In the genomic region with DNA sequence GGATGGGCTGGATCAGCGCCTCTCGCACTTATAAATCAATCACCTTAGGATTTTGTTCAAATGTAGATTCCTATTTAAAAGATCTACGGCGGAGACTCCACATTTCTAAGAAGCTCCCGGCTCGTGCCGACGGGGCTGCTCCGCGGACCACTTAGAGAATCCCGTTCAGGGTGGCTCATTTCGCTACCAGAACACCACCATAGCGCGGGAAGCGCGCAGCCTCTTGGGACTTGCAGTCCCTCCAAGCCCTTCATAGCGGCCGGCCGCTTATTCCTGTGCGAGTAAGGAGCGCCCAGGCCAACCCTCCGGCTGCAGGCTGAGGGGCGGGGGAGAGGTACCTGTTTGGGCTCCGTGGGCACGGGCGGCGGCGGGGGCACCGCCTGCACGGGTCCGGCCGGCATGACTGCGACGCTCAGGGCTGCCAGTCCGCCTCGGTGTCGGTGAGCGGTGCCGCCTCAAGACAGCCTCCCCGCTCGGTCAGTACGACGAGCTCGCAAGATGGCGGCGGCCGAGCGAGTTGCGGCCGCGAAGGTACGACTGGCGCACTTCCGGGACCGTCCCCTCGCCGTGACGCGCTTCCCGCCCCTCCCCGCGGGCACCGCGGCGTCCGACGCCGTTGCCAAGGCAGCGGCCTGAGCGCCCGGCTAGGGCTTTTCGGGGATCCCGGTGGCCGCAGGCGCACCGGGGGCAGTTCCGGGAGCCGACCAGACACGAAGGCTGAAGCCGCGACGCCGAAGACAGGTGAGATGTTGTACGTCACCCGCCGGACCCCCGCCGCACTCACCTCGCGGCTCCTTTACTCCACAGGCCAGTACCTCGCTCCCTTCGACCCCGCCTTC, we compare ENCODE assay signal across 8 cellular contexts. TPM values are rescaled to one million over a fixed set of nuclear protein-coding genes. Genes with fewer than 3 reads are reported as not detected.
DNase-seq lines count a peak whose midpoint lies in the region; ATAC-seq and TF ChIP-seq lines count a peak whose summit lies in the region.

A gene (plus strand): TSS at position 616 of the 839 bp plus-strand sequence. CDS start 8,994 bp downstream, outside the sequence.
A gene with protein sequence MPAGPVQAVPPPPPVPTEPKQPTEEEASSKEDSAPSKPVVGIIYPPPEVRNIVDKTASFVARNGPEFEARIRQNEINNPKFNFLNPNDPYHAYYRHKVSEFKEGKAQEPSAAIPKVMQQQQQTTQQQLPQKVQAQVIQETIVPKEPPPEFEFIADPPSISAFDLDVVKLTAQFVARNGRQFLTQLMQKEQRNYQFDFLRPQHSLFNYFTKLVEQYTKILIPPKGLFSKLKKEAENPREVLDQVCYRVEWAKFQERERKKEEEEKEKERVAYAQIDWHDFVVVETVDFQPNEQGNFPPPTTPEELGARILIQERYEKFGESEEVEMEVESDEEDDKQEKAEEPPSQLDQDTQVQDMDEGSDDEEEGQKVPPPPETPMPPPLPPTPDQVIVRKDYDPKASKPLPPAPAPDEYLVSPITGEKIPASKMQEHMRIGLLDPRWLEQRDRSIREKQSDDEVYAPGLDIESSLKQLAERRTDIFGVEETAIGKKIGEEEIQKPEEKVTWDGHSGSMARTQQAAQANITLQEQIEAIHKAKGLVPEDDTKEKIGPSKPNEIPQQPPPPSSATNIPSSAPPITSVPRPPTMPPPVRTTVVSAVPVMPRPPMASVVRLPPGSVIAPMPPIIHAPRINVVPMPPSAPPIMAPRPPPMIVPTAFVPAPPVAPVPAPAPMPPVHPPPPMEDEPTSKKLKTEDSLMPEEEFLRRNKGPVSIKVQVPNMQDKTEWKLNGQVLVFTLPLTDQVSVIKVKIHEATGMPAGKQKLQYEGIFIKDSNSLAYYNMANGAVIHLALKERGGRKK (minus strand): TSS at position 503 of the 839 bp plus-strand sequence. CDS start 102 bp downstream, at position 401.

- peak within 1 kb of the TSS; percentile 81 for H3K27ac Mint-ChIP-seq in activated naive CD8-positive, alpha-beta T cell treated with anti-CD3 and anti-CD28 coated beads, Interleukin-2, amount 50 U/mL, for 24 hours

- H3K9me3 ChIP-seq in SU-DHL-6 (ENCODE audit: insufficient read depth, low read length) = no peaks in the 10 kb centered on the region
- H3K9me3 ChIP-seq in cardiac muscle cell (ENCODE audit: low read depth) = no peaks in the 10 kb centered on the region
- no peaks in the 10 kb centered on the region for H3K9me3 ChIP-seq in parathyroid adenoma (ENCODE audit: control insufficient read depth, low read length)
- H3K9me3 ChIP-seq in tibial artery = no peaks in the 10 kb centered on the region

- peak within 1 kb of the TSS; percentile 90 for H3K9ac ChIP-seq in SU-DHL-6 (ENCODE audit: low read length)
- H3K9ac ChIP-seq in parathyroid adenoma = peak within 1 kb of the TSS; percentile 31

- H3K27me3 Mint-ChIP-seq in activated naive CD8-positive, alpha-beta T cell treated with anti-CD3 and anti-CD28 coated beads, Interleukin-2, amount 50 U/mL, for 24 hours = no peaks in the 10 kb centered on the region

- H3K9me3 Mint-ChIP-seq in activated naive CD8-positive, alpha-beta T cell treated with anti-CD3 and anti-CD28 coated beads, Interleukin-2, amount 50 U/mL, for 24 hours = no peaks in the 10 kb centered on the region

- peak; percentile 93 for ATAC-seq in HG02642 (IDR thresholded peaks at IDR 0.05; ENCODE audit: poor library complexity, unreplicated experiment)
- ATAC-seq in activated naive CD8-positive, alpha-beta T cell treated with anti-CD3 and anti-CD28 coated beads, Interleukin-2, amount 50 U/mL, for 24 hours = peak; percentile 96

- H3K4me1 Mint-ChIP-seq in activated naive CD8-positive, alpha-beta T cell treated with anti-CD3 and anti-CD28 coated beads, Interleukin-2, amount 50 U/mL, for 24 hours = peaks cover 47% of the 10 kb centered on the region

- H2AFZ ChIP-seq in SU-DHL-6 (ENCODE audit: low read depth, low read length, severe bottlenecking) = peak within 1 kb of the TSS; percentile 85
- H2AFZ ChIP-seq in parathyroid adenoma = peak within 1 kb of the TSS; percentile 90

- H3K27ac ChIP-seq in SU-DHL-6 (ENCODE audit: low read depth, low read length) (peak within 1 kb of the TSS; percentile 63), cardiac muscle cell (peak within 1 kb of the TSS; percentile 98), parathyroid adenoma (peak within 1 kb of the TSS; percentile 94), tibial artery (peak within 1 kb of the TSS; percentile 93 to 96)

- peaks cover 2% of the 10 kb centered on the region; the same call in 1 of the 2 replicates for H4K20me1 ChIP-seq in SU-DHL-6 (ENCODE audit: low read depth, low read length)

- H3K27me3 ChIP-seq in SU-DHL-6 (ENCODE audit: low read length) (no peaks in the 10 kb centered on the region), cardiac muscle cell (no peaks in the 10 kb centered on the region), parathyroid adenoma (ENCODE audit: control insufficient read depth, insufficient read depth, low read length) (no peaks in the 10 kb centered on the region), tibial artery (no peaks in the 10 kb centered on the region)

- H3K79me2 ChIP-seq in SU-DHL-6 (ENCODE audit: insufficient read depth, low read length) = peaks cover 43% of the 10 kb centered on the region
- H3K79me2 ChIP-seq in parathyroid adenoma = peaks cover 23% of the 10 kb centered on the region

- H3K4me3 Mint-ChIP-seq in activated naive CD8-positive, alpha-beta T cell treated with anti-CD3 and anti-CD28 coated beads, Interleukin-2, amount 50 U/mL, for 24 hours = peak within 1 kb of the TSS; percentile 90

- H3F3A ChIP-seq in SU-DHL-6 (ENCODE audit: insufficient read depth) = no peaks in the 10 kb centered on the region

- peak within 1 kb of the TSS; percentile 82 for H3K4me3 ChIP-seq in GM12875 (ENCODE audit: low read depth, low read length)
- peak within 1 kb of the TSS; percentile 95 for H3K4me3 ChIP-seq in SU-DHL-6 (ENCODE audit: insufficient read depth, low read length, poor library complexity, severe bottlenecking)
- peak within 1 kb of the TSS; percentile 70 for H3K4me3 ChIP-seq in cardiac muscle cell
- H3K4me3 ChIP-seq in parathyroid adenoma (ENCODE audit: low read depth, low read length) = peak within 1 kb of the TSS; percentile 70
- H3K4me3 ChIP-seq in tibial artery = peak within 1 kb of the TSS; percentile 74 to 78

- H3K4me1 ChIP-seq in cardiac muscle cell (ENCODE audit: low read depth) (peaks cover 3% of the 10 kb centered on the region), parathyroid adenoma (peaks cover 7% of the 10 kb centered on the region), tibial artery (peaks cover 0 to 36% (median 27%) of the 10 kb centered on the region in 4 donors)

- no peak for TF ChIP-seq CTCF in GM12875 (IDR thresholded peaks at IDR 0.05; ENCODE audit: borderline replicate concordance, insufficient read depth, low read depth, low read length)
- TF ChIP-seq CTCF in SU-DHL-6 (IDR thresholded peaks at IDR 0.05; ENCODE audit: insufficient read depth, low read length, poor library complexity, severe bottlenecking) = no peak
- TF ChIP-seq CTCF in cardiac muscle cell (IDR thresholded peaks at IDR 0.05; ENCODE audit: low read depth, low read length) = no peak
- TF ChIP-seq CTCF in parathyroid adenoma (IDR thresholded peaks at IDR 0.05) = no peak
- TF ChIP-seq CTCF in tibial artery (IDR thresholded peaks at IDR 0.05) = peak in 1 of 2 experiments; percentile 30

- peaks cover 33% of the 10 kb centered on the region for H3K36me3 Mint-ChIP-seq in activated naive CD8-positive, alpha-beta T cell treated with anti-CD3 and anti-CD28 coated beads, Interleukin-2, amount 50 U/mL, for 24 hours (ENCODE audit: low read depth)

- DNase-seq in NCI-H1105 (lab: John Stamatoyannopoulos, UW) = peak; percentile 80
- peak; percentile 91 for DNase-seq in activated naive CD8-positive, alpha-beta T cell treated with anti-CD3 and anti-CD28 coated beads, Interleukin-2, amount 50 U/mL, for 24 hours
- peak; percentile 92 to 96 for DNase-seq in cardiac muscle cell (ENCODE audit: low read depth in 1 of 2, low spot score in 1 of 2)
- DNase-seq in tibial artery = peak; percentile 86 to 92

- intact Hi-C loops in tibial artery (cut with DNase I; ENCODE audit: low total_unique reads) = loop anchor here (2.0 kb wide), 1 partner anchor 68 kb away; a partner anchor contains a TSS

- H3K9me2 ChIP-seq in SU-DHL-6 (replicated peaks; ENCODE audit: insufficient read depth, low read length) = no peaks in the 10 kb centered on the region

- H3K36me3 ChIP-seq in SU-DHL-6 (ENCODE audit: low read length) (no peaks in the 10 kb centered on the region), cardiac muscle cell (peaks cover 8% of the 10 kb centered on the region), parathyroid adenoma (ENCODE audit: control insufficient read depth, insufficient read depth, low read length) (no peaks in the 10 kb centered on the region), tibial artery (peaks cover 13 to 25% (median 14%) of the 10 kb centered on the region in 3 donors)

- H3K4me2 ChIP-seq in SU-DHL-6 (ENCODE audit: low read depth, low read length, poor library complexity, severe bottlenecking) (peak within 1 kb of the TSS; percentile 79), parathyroid adenoma (ENCODE audit: low read length) (peak within 1 kb of the TSS; percentile 87)

RNA-seq across cellular contexts. Expression of the first gene that starts in this region (rescaled TPM):
- 8.7 and 12.9 TPM in 2 replicates for total RNA-seq in cardiac muscle cell
- 5.0 and 7.1 TPM in 2 replicates for polyA plus RNA-seq in cardiac muscle cell

RNA-seq across cellular contexts. Expression of the second gene that starts in this region (rescaled TPM):
- total RNA-seq in cardiac muscle cell = 90.5 and 160 TPM in 2 replicates
- polyA plus RNA-seq in cardiac muscle cell = 92.6 and 124 TPM in 2 replicates

Comparison
In these comparisons a context has a peak if more than half of its experiments do, and no peak if none do; other contexts are left out.
1. Peak in every context shown above with its lines: DNase-seq, ATAC-seq, H3K4me3 ChIP-seq and H3K27ac ChIP-seq.